1 cellular context compared by ENCODE assay signal in the genomic region with DNA sequence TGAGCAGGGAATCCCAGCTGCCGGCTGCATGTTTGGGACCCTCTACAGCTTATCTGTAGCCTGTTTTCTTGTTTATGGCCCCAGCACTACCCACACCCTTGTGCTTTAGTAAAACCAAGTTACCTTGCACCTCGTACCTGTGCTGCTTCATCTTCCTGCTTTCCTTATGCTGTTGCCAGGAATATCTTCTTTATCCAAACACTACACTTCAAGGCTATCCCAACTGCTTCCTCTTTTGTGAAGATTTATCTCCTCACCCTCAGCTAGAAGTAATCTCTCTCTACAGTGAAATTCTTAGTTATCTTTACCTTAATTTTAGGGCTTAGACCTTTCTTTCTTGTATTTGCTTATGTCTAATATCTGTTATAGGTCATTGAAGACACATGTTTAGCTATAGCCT.
TF ChIP-seq lines count a peak whose summit lies in the region.

No MANE protein-coding gene starts in this region.

TF ChIP-seq in K562, 482 proteins besides CTCF, POLR2A, EP300 and RAD21 (continued from another document):
- no peak for TF ChIP-seq BRF1 (IDR thresholded peaks at IDR 0.05; ENCODE audit: borderline replicate concordance, extremely low read depth, insufficient read length)
